ENCODE assay signal across 9 cellular contexts in the genomic region with DNA sequence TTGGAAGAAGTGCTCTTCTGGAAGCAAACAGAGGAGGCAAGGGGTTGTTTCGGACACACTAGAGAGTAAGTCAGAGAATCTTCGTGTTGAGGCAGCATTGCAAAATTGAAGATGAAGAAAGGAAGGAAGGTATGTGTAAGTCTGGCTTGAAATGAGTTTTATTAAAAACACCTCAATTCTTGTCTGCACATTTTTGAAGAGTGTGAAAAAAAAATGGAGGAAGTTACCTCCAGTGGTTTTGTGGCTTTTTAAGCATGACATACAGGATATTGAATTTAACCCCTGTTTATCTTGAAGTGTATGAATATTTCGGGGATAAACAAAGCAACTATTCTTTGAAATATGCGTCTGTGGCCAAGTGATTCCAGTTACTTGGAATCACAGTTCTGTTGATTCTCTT.
DNase-seq lines count a peak whose midpoint lies in the region; ATAC-seq and TF ChIP-seq lines count a peak whose summit lies in the region.
"Had no signal": no experiment of that assay in that cellular context is flagged by ENCODE, and none has a peak within 500 bp of the region (broad histone marks: within the 10 kb centered on the region; RNA-seq: fewer than 3 reads in every experiment).

No MANE protein-coding gene starts in this region.

- intact Hi-C loops in activated CD8-positive, alpha-beta T cell treated with anti-CD3 and anti-CD28 coated beads for 36 hours (cut with micrococcal nuclease) = loop anchor here (2.0 kb wide), 2 partner anchors 44 to 46 kb away; no protein-coding TSS in a partner anchor
- intact Hi-C loops in lower lobe of right lung (cut with DNase I) = no loop called here
- intact Hi-C loops in PC-9 (cut with micrococcal nuclease; ENCODE audit: unreplicated experiment) = loop anchor here (1.0 to 5.0 kb wide), 3 partner anchors 16 to 107 kb away; no protein-coding TSS in a partner anchor

- no peaks in the 10 kb centered on the region for H3K79me2 ChIP-seq in PC-9 (ENCODE audit: low read depth)

- peak overlapping the region; percentile 90 for H3K27ac Mint-ChIP-seq in activated CD8-positive, alpha-beta T cell treated with anti-CD3 and anti-CD28 coated beads for 36 hours

- H3K4me1 ChIP-seq in lower lobe of right lung = peaks cover 35% of the 10 kb centered on the region
- no peaks in the 10 kb centered on the region for H3K4me1 ChIP-seq in PC-9 (replicated peaks; ENCODE audit: insufficient read depth)

- no peak overlapping the region for H3K4me2 ChIP-seq in PC-9

- H3K27me3 ChIP-seq in lower lobe of right lung (ENCODE audit: low read depth) = no peaks in the 10 kb centered on the region
- H3K27me3 ChIP-seq in PC-9 (ENCODE audit: insufficient read depth, low read depth) = no peaks in the 10 kb centered on the region

- no TSS peak for BruUV-seq in PC-9 (replicated peaks; lab: Mats Ljungman, UMichigan)

- H3K9me2 ChIP-seq in PC-9 (ENCODE audit: insufficient read depth) = peaks cover 3% of the 10 kb centered on the region; the same call in 1 of the 2 replicates

- CTCF ChIA-PET in activated CD8-positive, alpha-beta T cell treated with anti-CD3 and anti-CD28 coated beads for 36 hours (lab: Charles Lee) = interaction anchor here (1.0 to 4.8 kb wide), 12 partner anchors 16 to 115 kb away, joined by 3 to 46 read pairs (median 12); no protein-coding TSS in a partner anchor
- CTCF ChIA-PET in PC-9 (lab: Charles Lee) = no interaction called here

- DNase-seq in A172 (ENCODE audit: low spot score) (peak; percentile 1), H4 (ENCODE audit: low spot score) (peak; percentile 35), lower lobe of right lung (no peak), PC-9 (no peak), amniotic stem cell (lab: John Stamatoyannopoulos, UW) (no peak)
- no peak for DNase-seq in activated CD8-positive, alpha-beta T cell treated with anti-CD3 and anti-CD28 coated beads for 36 hours
- DNase-seq: stimulated activated CD4-positive, alpha-beta T cell treated with anti-CD3 and anti-CD28 coated beads, Interleukin-15, amount 100 ng/mL, for 24 hours had no signal

- H3K36me3 ChIP-seq in lower lobe of right lung (no peaks in the 10 kb centered on the region), PC-9 (ENCODE audit: low read depth) (no peaks in the 10 kb centered on the region)

- H3K27ac ChIP-seq in lower lobe of right lung (peak overlapping the region; percentile 53), PC-9 (no peak overlapping the region)

- no peak overlapping the region for H2AFZ ChIP-seq in PC-9

- H3K9me3 ChIP-seq in lower lobe of right lung = no peaks in the 10 kb centered on the region
- no peaks in the 10 kb centered on the region for H3K9me3 ChIP-seq in PC-9 (ENCODE audit: insufficient read depth, low read depth)

- H4K20me1 ChIP-seq in PC-9 (ENCODE audit: insufficient read depth) = no peaks in the 10 kb centered on the region

- POLR2A ChIA-PET in activated CD8-positive, alpha-beta T cell treated with anti-CD3 and anti-CD28 coated beads for 36 hours (lab: Charles Lee) = interaction anchor here (0.5 to 6.6 kb wide), 8 partner anchors 14 to 83 kb away, joined by 3 to 69 read pairs (median 4); no protein-coding TSS in a partner anchor
- POLR2A ChIA-PET in PC-9 (lab: Charles Lee; ENCODE audit: unreplicated experiment) = interaction anchor here (0.6 to 0.7 kb wide), 2 partner anchors 32 to 168 kb away, joined by 5 to 8 read pairs; no protein-coding TSS in a partner anchor

- ATAC-seq in activated CD8-positive, alpha-beta T cell treated with anti-CD3 and anti-CD28 coated beads for 36 hours = peak; percentile 33
- ATAC-seq in lower lobe of right lung = peak in 1 of 2 donors; percentile 4
- ATAC-seq in HG03520 (IDR thresholded peaks at IDR 0.05; ENCODE audit: unreplicated experiment) = no peak
- ATAC-seq in GM21528 (IDR thresholded peaks at IDR 0.05; ENCODE audit: low FRiP score, unreplicated experiment) = no peak

- H3K36me3 Mint-ChIP-seq in activated CD8-positive, alpha-beta T cell treated with anti-CD3 and anti-CD28 coated beads for 36 hours (ENCODE audit: low read depth) = peaks cover 31% of the 10 kb centered on the region

- no peaks in the 10 kb centered on the region for H3K9me3 Mint-ChIP-seq in activated CD8-positive, alpha-beta T cell treated with anti-CD3 and anti-CD28 coated beads for 36 hours

- H3K4me1 Mint-ChIP-seq in activated CD8-positive, alpha-beta T cell treated with anti-CD3 and anti-CD28 coated beads for 36 hours (ENCODE audit: low read depth) = peaks cover 49% of the 10 kb centered on the region

- TF ChIP-seq CTCF in activated CD8-positive, alpha-beta T cell treated with anti-CD3 and anti-CD28 coated beads for 36 hours (IDR thresholded peaks at IDR 0.05) = no peak
- no peak for TF ChIP-seq CTCF in lower lobe of right lung (IDR thresholded peaks at IDR 0.05)
- no peak for TF ChIP-seq CTCF in PC-9 (conservative IDR thresholded peaks at IDR 0.05)

- peak overlapping the region; percentile 57 for H3K4me3 Mint-ChIP-seq in activated CD8-positive, alpha-beta T cell treated with anti-CD3 and anti-CD28 coated beads for 36 hours

- no peak overlapping the region for H3K4me3 ChIP-seq in lower lobe of right lung
- H3K4me3 ChIP-seq in PC-9 = no peak overlapping the region

- H3F3A ChIP-seq in PC-9 (ENCODE audit: insufficient read depth, low read depth) = no peaks in the 10 kb centered on the region

- no peaks in the 10 kb centered on the region for H3K27me3 Mint-ChIP-seq in activated CD8-positive, alpha-beta T cell treated with anti-CD3 and anti-CD28 coated beads for 36 hours

Comparison
In these comparisons a context has a peak if more than half of its experiments do, and no peak if none do; other contexts are left out.
1. DNase-seq: peak in A172 (single experiment) and H4 (single experiment); none in activated CD8-positive, alpha-beta T cell treated with anti-CD3 and anti-CD28 coated beads for 36 hours (single experiment), lower lobe of right lung (single experiment), PC-9 (0 of 2) and amniotic stem cell (single experiment).